ENCODE assay signal across 14 cellular contexts in the genomic region with DNA sequence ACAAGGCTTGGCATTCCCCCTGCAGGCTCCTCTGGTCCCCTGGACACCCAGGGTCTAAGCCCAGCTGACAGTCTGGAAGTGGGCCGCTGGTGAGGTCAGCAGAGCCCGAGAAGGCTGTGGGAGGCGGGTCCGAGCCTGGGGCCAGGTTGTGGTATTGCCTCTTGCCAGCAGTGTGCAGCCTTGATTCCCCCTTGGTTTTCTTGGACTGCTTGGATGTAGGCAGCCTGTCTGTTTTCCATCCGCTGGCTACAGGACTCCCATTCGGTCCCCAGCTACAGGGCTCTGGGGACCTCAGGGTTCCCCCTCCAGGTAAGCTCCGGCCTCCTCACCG. TPM values are rescaled to one million over a fixed set of nuclear protein-coding genes. Genes with fewer than 3 reads are reported as not detected.
DNase-seq lines count a peak whose midpoint lies in the region; ATAC-seq and TF ChIP-seq lines count a peak whose summit lies in the region.
"Had no signal": no experiment of that assay in that cellular context is flagged by ENCODE, and none has a peak within 500 bp of the region (broad histone marks: within the 10 kb centered on the region; RNA-seq: fewer than 3 reads in every experiment).

No MANE protein-coding gene starts in this region.

- H3K27me3 ChIP-seq in H9 (ENCODE audit: insufficient read depth, low read length): no peaks in the 10 kb centered on the region
- H3K27me3 ChIP-seq in lower lobe of right lung (ENCODE audit: low read depth): peaks cover 49% of the 10 kb centered on the region
- peaks cover 4 to 56% (median 20%) of the 10 kb centered on the region in 7 donors for H3K27me3 ChIP-seq in spleen (replicated peaks in 1 of 7)
- H3K27me3 ChIP-seq in GM23248 (replicated peaks; ENCODE audit: insufficient read depth): peaks cover 35% of the 10 kb centered on the region
- H3K27me3 ChIP-seq in PC-3 (ENCODE audit: low read length): no peaks in the 10 kb centered on the region
- H3K27me3 ChIP-seq: vagina had no signal

- H3T11ph ChIP-seq in H9 (ENCODE audit: low read length): no peak overlapping the region

- H3K36me3 ChIP-seq in lower lobe of right lung (no peaks in the 10 kb centered on the region), spleen (peaks cover 0 to 16% (median 0%) of the 10 kb centered on the region in 6 donors), GM23248 (ENCODE audit: low read depth) (no peaks in the 10 kb centered on the region), PC-3 (ENCODE audit: low read depth, low read length) (no peaks in the 10 kb centered on the region)
- H3K36me3 ChIP-seq: gastroesophageal sphincter, vagina had no signal

- H3K4me2 ChIP-seq in H9 (ENCODE audit: insufficient read depth, insufficient read length, low read length): no peak overlapping the region
- no peak overlapping the region for H3K4me2 ChIP-seq in GM23248 (ENCODE audit: unreplicated experiment)
- H3K4me2 ChIP-seq in PC-3 (ENCODE audit: low read length): no peak overlapping the region

- no peaks in the 10 kb centered on the region for H4K20me1 ChIP-seq in H9 (ENCODE audit: control insufficient read depth, insufficient read depth, insufficient read length)
- no peaks in the 10 kb centered on the region for H4K20me1 ChIP-seq in GM23248 (ENCODE audit: insufficient read depth)
- no peaks in the 10 kb centered on the region for H4K20me1 ChIP-seq in PC-3 (ENCODE audit: low read length)

- no peaks in the 10 kb centered on the region; the same call in 1 of the 2 replicates for H3K79me2 ChIP-seq in H9 (ENCODE audit: insufficient read depth, low read length)
- H3K79me2 ChIP-seq in GM23248 (ENCODE audit: insufficient read depth): no peaks in the 10 kb centered on the region
- no peaks in the 10 kb centered on the region for H3K79me2 ChIP-seq in PC-3 (ENCODE audit: low read length)

- H3K4me3 ChIP-seq in coronary artery: peak overlapping the region; percentile 74
- H3K4me3 ChIP-seq in lower lobe of right lung: peak overlapping the region; percentile 58
- peak overlapping the region; percentile 31 to 77 (median 60) for H3K4me3 ChIP-seq in spleen
- H3K4me3 ChIP-seq in GM23248: no peak overlapping the region
- H3K4me3 ChIP-seq in PC-3 (ENCODE audit: low read length): no peak overlapping the region

- no peak overlapping the region for H3K23ac ChIP-seq in H9 (ENCODE audit: insufficient read length, low read depth, low read length)

- H2AFZ ChIP-seq in H9 (ENCODE audit: low read length) (no peak overlapping the region), GM23248 (no peak overlapping the region), PC-3 (ENCODE audit: low read length) (no peak overlapping the region)

- H3K23me2 ChIP-seq in H9 (ENCODE audit: insufficient read length, low read depth, low read length, poor library complexity, severe bottlenecking): peaks cover 3% of the 10 kb centered on the region

- H2BK20ac ChIP-seq in H9 (ENCODE audit: low read depth, low read length, poor library complexity, severe bottlenecking): no peak overlapping the region

- no CpG with 5 or more reads among the region's 8 CpGs for WGBS in H9 (ENCODE audit: extremely low coverage, insufficient read length, low lambda C conversion rate)
- WGBS in spleen, 5 donors: 60 to 82% (median 75%) methylated on average over 5 to 8 of the region's 8 CpGs
- WGBS in GM23248 (ENCODE audit: low coverage in 1 of 2, low lambda C conversion rate in 2 of 2, missing lambda C conversion rate in 2 of 2), 2 experiments: 82 to 83% methylated on average over 8 of the region's 8 CpGs

- in situ Hi-C loops in GM23248 (cut with MboI): no loop called here

- peaks cover 14% of the 10 kb centered on the region; the same call in 1 of the 2 replicates for H3K4me1 ChIP-seq in H9 (ENCODE audit: insufficient read depth, low read length)
- H3K4me1 ChIP-seq in lower lobe of right lung: peaks cover 6% of the 10 kb centered on the region
- H3K4me1 ChIP-seq in spleen: peaks cover 6 to 96% (median 59%) of the 10 kb centered on the region in 6 donors
- no peaks in the 10 kb centered on the region; the same call in 1 of the 2 replicates for H3K4me1 ChIP-seq in GM23248 (ENCODE audit: insufficient read depth)
- H3K4me1 ChIP-seq in PC-3 (ENCODE audit: insufficient read depth, low read length): 0 out of 2 replicates have a peak, but pooled peaks cover 6% of the 10 kb centered on the region

- no peak overlapping the region for H2AK5ac ChIP-seq in H9 (ENCODE audit: insufficient read length, low read length)

- TF ChIP-seq CTCF in H9 (conservative IDR thresholded peaks at IDR 0.05): no peak
- TF ChIP-seq CTCF in coronary artery (IDR thresholded peaks at IDR 0.05): no peak
- TF ChIP-seq CTCF in lower lobe of right lung (IDR thresholded peaks at IDR 0.05): no peak
- no peak for TF ChIP-seq CTCF in spleen (IDR thresholded peaks at IDR 0.05 in 8 of 11, conservative IDR thresholded peaks at IDR 0.05 in 3 of 11)
- no peak for TF ChIP-seq CTCF in PC-3 (conservative IDR thresholded peaks at IDR 0.05; ENCODE audit: low read depth, low read length)

- no peak for ATAC-seq in lower lobe of right lung
- no peak for ATAC-seq in PC-3
- ATAC-seq: gastroesophageal sphincter had no signal

- no peaks in the 10 kb centered on the region for H3K9me2 ChIP-seq in GM23248 (ENCODE audit: insufficient read depth)
- no peaks in the 10 kb centered on the region for H3K9me2 ChIP-seq in PC-3 (replicated peaks; ENCODE audit: low read length)

- H3K9me3 Mint-ChIP-seq in H9: no peaks in the 10 kb centered on the region; a peak in 1 of 5 replicates
- H3K9me3 Mint-ChIP-seq: activated CD4-positive, alpha-beta memory T cell treated with anti-CD3 and anti-CD28 coated beads for 36 hours; activated T-helper 2 cell treated with anti-CD3 and anti-CD28 coated beads, Interferon-gamma antibody, Interleukin-2, Interleukin-4, amounts not matched to agents 10 μg/mL and 5 μg/mL and 100 μg/mL, durations not matched to agents 14 hours and 24 hours and 36 hours; T-helper 1 cell treated with Interleukin-12 subunit alpha and Interleukin-12 subunit beta and Interleukin-4 antibody, amounts not matched to agents 30 μg/mL and 1 μg/mL, for 36 hours had no signal

- no peak overlapping the region for H3K14ac ChIP-seq in H9 (ENCODE audit: insufficient read depth, low read length)

- no peak overlapping the region for H2BK15ac ChIP-seq in H9 (ENCODE audit: low read depth, low read length)

- no peak overlapping the region for H2BK12ac ChIP-seq in H9 (ENCODE audit: insufficient read length, low read depth, low read length)

- peak overlapping the region; percentile 78 to 82 for H3K4me3 Mint-ChIP-seq in H9

- H4K5ac ChIP-seq in H9 (ENCODE audit: insufficient read length, low read depth, low read length): no peak overlapping the region

- CTCF ChIA-PET in PC-3 (lab: Charles Lee): no interaction called here

- H3K4me1 Mint-ChIP-seq in H9: peaks cover 44 to 54% of the 10 kb centered on the region in 2 experiments

- H3K36me3 Mint-ChIP-seq in H9 (ENCODE audit: insufficient read depth in 1 of 3, low read depth in 3 of 3): peaks cover 9 to 29% (median 22%) of the 10 kb centered on the region in 3 experiments; a peak in 6 of 7 replicates
- H3K36me3 Mint-ChIP-seq: activated CD4-positive, alpha-beta memory T cell treated with anti-CD3 and anti-CD28 coated beads for 36 hours had no signal

- POLR2A ChIA-PET in PC-3 (lab: Charles Lee; ENCODE audit: unreplicated experiment): interaction anchor here (0.9 kb wide), 1 partner anchor 27 kb away, joined by 5 read pairs; the partner anchor contains the start of gene NUP214

- no peak overlapping the region for H3K27ac Mint-ChIP-seq in H9
- H3K27ac Mint-ChIP-seq: activated CD4-positive, alpha-beta memory T cell treated with anti-CD3 and anti-CD28 coated beads for 36 hours; activated T-helper 2 cell treated with anti-CD3 and anti-CD28 coated beads, Interferon-gamma antibody, Interleukin-2, Interleukin-4, amounts not matched to agents 10 μg/mL and 5 μg/mL and 100 μg/mL, durations not matched to agents 14 hours and 24 hours and 36 hours; T-helper 1 cell treated with Interleukin-12 subunit alpha and Interleukin-12 subunit beta and Interleukin-4 antibody, amounts not matched to agents 30 μg/mL and 1 μg/mL, for 36 hours had no signal

- no peaks in the 10 kb centered on the region for H3K79me1 ChIP-seq in H9 (ENCODE audit: insufficient read depth, low read depth, low read length, poor library complexity, severe bottlenecking)

- no peak overlapping the region; the same call in 1 of the 2 replicates for H3K4ac ChIP-seq in H9 (ENCODE audit: low read depth, low read length)

- no peak overlapping the region for H4K91ac ChIP-seq in H9 (ENCODE audit: insufficient read length, low read depth, low read length)

- no peak overlapping the region for H4K8ac ChIP-seq in H9 (replicated peaks; ENCODE audit: insufficient read length, low read depth, low read length)

- intact Hi-C loops in lower lobe of right lung (cut with DNase I): no loop called here
- intact Hi-C loops in spleen (cut with DNase I; ENCODE audit: low total_unique reads): no loop called here
- intact Hi-C loops in PC-3 (cut with micrococcal nuclease): no loop called here

- no peaks in the 10 kb centered on the region for H3K9me3 ChIP-seq in H9 (ENCODE audit: control insufficient read depth, low read depth, low read length)
- H3K9me3 ChIP-seq in lower lobe of right lung: no peaks in the 10 kb centered on the region
- H3K9me3 ChIP-seq in spleen: no peaks in the 10 kb centered on the region
- H3K9me3 ChIP-seq in GM23248 (ENCODE audit: low read depth): no peaks in the 10 kb centered on the region
- H3K9me3 ChIP-seq in PC-3 (ENCODE audit: low read length): no peaks in the 10 kb centered on the region
- H3K9me3 ChIP-seq: gastroesophageal sphincter, vagina had no signal

- H3K56ac ChIP-seq in H9 (ENCODE audit: insufficient read length, low read depth, low read length): no peak overlapping the region

- H3K18ac ChIP-seq in H9 (ENCODE audit: insufficient read length, low read depth, low read length): no peak overlapping the region

- H3K27ac ChIP-seq in H9 (ENCODE audit: insufficient read length, low read depth, low read length): no peak overlapping the region
- H3K27ac ChIP-seq in coronary artery: peak overlapping the region; percentile 6 to 78
- no peak overlapping the region for H3K27ac ChIP-seq in lower lobe of right lung
- H3K27ac ChIP-seq in spleen: peak overlapping the region in 7 of 8 donors; percentile 27 to 90 (median 85)
- no peak overlapping the region for H3K27ac ChIP-seq in GM23248
- H3K27ac ChIP-seq in PC-3 (ENCODE audit: low read length): no peak overlapping the region
- H3K27ac ChIP-seq: vagina had no signal

- no peak for TF ChIP-seq POLR2A in spleen (IDR thresholded peaks at IDR 0.05)

- no TSS peak for BruUV-seq in PC-3 (replicated peaks; lab: Mats Ljungman, UMichigan)

- H2BK120ac ChIP-seq in H9 (ENCODE audit: low read depth, low read length, poor library complexity, severe bottlenecking): no peak overlapping the region

- no peaks in the 10 kb centered on the region for H3F3A ChIP-seq in GM23248 (ENCODE audit: insufficient read depth)
- no peaks in the 10 kb centered on the region for H3F3A ChIP-seq in PC-3 (ENCODE audit: low read length, unreplicated experiment)

- H3K27me3 Mint-ChIP-seq in H9 (ENCODE audit: low read depth): peaks cover 23% of the 10 kb centered on the region

- DNase-seq in H9: no peak
- DNase-seq in coronary artery (ENCODE audit: low spot score): no peak
- no peak for DNase-seq in lower lobe of right lung
- no peak for DNase-seq in spleen
- no peak for DNase-seq in GM23248
- no peak for DNase-seq in PC-3
- no peak for DNase-seq in NCI-H2227 (lab: John Stamatoyannopoulos, UW; ENCODE audit: unreplicated experiment)
- DNase-seq in GM19240 (ENCODE audit: insufficient read length, low spot score): no peak
- DNase-seq: activated CD4-positive, alpha-beta memory T cell treated with anti-CD3 and anti-CD28 coated beads for 36 hours; NCI-H510A had no signal

- H3K9ac ChIP-seq in H9 (ENCODE audit: extremely low read depth, insufficient read length, low read length) (no peak overlapping the region), GM23248 (no peak overlapping the region), PC-3 (ENCODE audit: low read length) (no peak overlapping the region)

- H2BK5ac ChIP-seq in H9 (ENCODE audit: insufficient read length, low read length): no peak overlapping the region

RNA-seq across cellular contexts. Expression of gene AIF1L, which starts 1.6 kb away (rescaled TPM):
- 122 and 126 TPM in 2 replicates for total RNA-seq in H9 (2021)
- total RNA-seq in lower lobe of right lung: 16.0 TPM
- 100 to 1,000 TPM; 141 to 596 (median 254) TPM for total RNA-seq in spleen
- polyA plus RNA-seq in spleen: 100 to 1,000 TPM in 1 of 3 donors, 10 to 100 TPM in 2; 47.4 to 251 (median 59.4) TPM
- not detected in 2 replicates for total RNA-seq in GM23248 (2014; rRNA removed; shearing (Covaris generic))
- polyA plus RNA-seq in GM23248 (2016; fragmentation: Nextera tagmentation; extraction: Ambion mirVana): 0.28 TPM in 1 of 2 replicates, not detected in the other
- 23.7 and 27.0 TPM in 2 replicates for total RNA-seq in PC-3 (2014; rRNA removed)

RNA-seq across cellular contexts. Expression of gene NUP214, which starts 27.5 kb away (rescaled TPM):
- total RNA-seq in H9 (2021) (47.2 and 53.8 TPM in 2 replicates), lower lobe of right lung (61.4 TPM), spleen (100 to 1,000 TPM in 6 of 7 donors, 10 to 100 TPM in 1; 70.4 to 182 (median 140) TPM), PC-3 (2014; rRNA removed) (22.0 and 25.6 TPM in 2 replicates)
- polyA plus RNA-seq in spleen (10 to 100 TPM; 21.4 to 54.7 (median 54.2) TPM), GM23248 (2016; fragmentation: Nextera tagmentation; extraction: Ambion mirVana) (11.7 and 14.3 TPM in 2 replicates)
- total RNA-seq in GM23248 (2014; rRNA removed; shearing (Covaris generic)): 13.1 and 22.3 TPM in 2 replicates

Comparison
In these comparisons a context has a peak if more than half of its experiments do, and no peak if none do; other contexts are left out.
1. H3K27ac ChIP-seq: peak in coronary artery (2 of 2) and spleen (7 of 8); none in H9 (single experiment), lower lobe of right lung (single experiment), GM23248 (single experiment) and PC-3 (single experiment).
2. H3K4me3 ChIP-seq: peak in coronary artery (single experiment), lower lobe of right lung (single experiment) and spleen (8 of 8); none in GM23248 (single experiment) and PC-3 (single experiment).
3. RNA of gene AIF1L, which starts 1.6 kb away (total RNA-seq): 141 to 596 TPM in spleen, 122 to 126 TPM in H9, 23.7 to 27.0 TPM in PC-3 and 16.0 TPM in lower lobe of right lung (single experiment); not detected in GM23248; every median in the first group is over 10 times any median in the second.